Comparison of ENCODE assay signal across 17 cellular contexts in genomic region chr22:27488456-27489224, GRCh38.
DNase-seq lines count a peak whose midpoint lies in the region; ATAC-seq, FAIRE-seq and TF ChIP-seq lines count a peak whose summit lies in the region.
"Had no signal": no experiment of that assay in that cellular context is flagged by ENCODE, and none has a peak within 500 bp of the region (broad histone marks: within the 10 kb centered on the region; RNA-seq: fewer than 3 reads in every experiment).

No MANE protein-coding gene starts in this region.

- no peaks in the 10 kb centered on the region for H3K79me2 ChIP-seq in neural progenitor cell (ENCODE audit: low read depth)

- DNase-seq in heart right ventricle: no peak
- no peak for DNase-seq in left ventricle myocardium superior
- DNase-seq in choroid plexus epithelial cell (ENCODE audit: low read depth): peak; percentile 28
- no peak for DNase-seq in neural progenitor cell (ENCODE audit: low spot score)
- no peak for DNase-seq in urothelium cell line (ENCODE audit: low spot score)
- no peak for DNase-seq in stimulated activated CD8-positive, alpha-beta memory T cell treated with anti-CD3 and anti-CD28 coated beads, Interleukin-4, amount 100 ng/mL, for 48 hours
- DNase-seq: activated CD4-positive, alpha-beta T cell treated with anti-CD3 and anti-CD28 coated beads, Interleukin-2, amount 50 U/mL, for 1 hour; activated naive CD8-positive, alpha-beta T cell treated with anti-CD3 and anti-CD28 coated beads for 36 hours; activated T-cell treated with anti-CD3 and anti-CD28 coated beads, Interleukin-2, amount 50 U/mL, for 4 hours; CD8-positive, alpha-beta memory T cell; NCI-H187 treated with DMSO at 0.1 percent for 48 hours; Right ventricle myocardium superior; stimulated activated CD4-positive, alpha-beta T cell treated with anti-CD3 and anti-CD28 coated beads, Interleukin-15, amount 100 ng/mL, for 24 hours had no signal

- no peak overlapping the region for H3K4me3 Mint-ChIP-seq in neural progenitor cell
- H3K4me3 Mint-ChIP-seq: activated naive CD8-positive, alpha-beta T cell treated with anti-CD3 and anti-CD28 coated beads for 36 hours; activated T-cell treated with anti-CD3 and anti-CD28 coated beads, Interleukin-2, amount 50 U/mL, for 4 hours; CD8-positive, alpha-beta memory T cell; central memory CD8-positive, alpha-beta T cell had no signal

- no peak overlapping the region for H3K27ac ChIP-seq in heart right ventricle
- H3K27ac ChIP-seq in neural progenitor cell: no peak overlapping the region

- peaks cover 20% of the 10 kb centered on the region for H3F3A ChIP-seq in neural progenitor cell (ENCODE audit: low read depth)

- H3K36me3 ChIP-seq in heart right ventricle (no peaks in the 10 kb centered on the region), neural progenitor cell (peaks cover 3% of the 10 kb centered on the region)

- WGBS in heart right ventricle, 2 donors: 31 to 37% methylated on average over 12 of the region's 12 CpGs

- no peak overlapping the region for H3K9ac ChIP-seq in neural progenitor cell

- peaks cover 0 to 29% (median 0%) of the 10 kb centered on the region in 7 donors for H3K27me3 ChIP-seq in heart right ventricle
- no peaks in the 10 kb centered on the region for H3K27me3 ChIP-seq in neural progenitor cell

- peak; percentile 91 for FAIRE-seq in urothelium cell line (lab: Jason Lieb, UNC)
- FAIRE-seq: GM12891 had no signal

- ATAC-seq in heart right ventricle (peak in 5 of 8 donors; percentile 37 to 62 (median 54)), left ventricle myocardium superior (no peak), HG02870 (IDR thresholded peaks at IDR 0.05; ENCODE audit: unreplicated experiment) (no peak), GM18519 (IDR thresholded peaks at IDR 0.05; ENCODE audit: low FRiP score, unreplicated experiment) (no peak)
- ATAC-seq: activated T-cell treated with anti-CD3 and anti-CD28 coated beads, Interleukin-2, amount 50 U/mL, for 4 hours had no signal

- H3K4me2 ChIP-seq in neural progenitor cell: no peak overlapping the region

- H3K9me3 Mint-ChIP-seq in neural progenitor cell: peaks cover 16% of the 10 kb centered on the region

- peaks cover 6% of the 10 kb centered on the region for H3K36me3 Mint-ChIP-seq in neural progenitor cell
- H3K36me3 Mint-ChIP-seq: activated naive CD8-positive, alpha-beta T cell treated with anti-CD3 and anti-CD28 coated beads for 36 hours had no signal

- H3K27me3 Mint-ChIP-seq in neural progenitor cell (ENCODE audit: insufficient read depth, low read depth): peaks cover 38% of the 10 kb centered on the region

- H3K4me3 ChIP-seq in heart right ventricle (no peak overlapping the region), choroid plexus epithelial cell (ENCODE audit: low read depth, low read length) (no peak overlapping the region), neural progenitor cell (no peak overlapping the region)

- H3K27ac Mint-ChIP-seq in neural progenitor cell: peak overlapping the region; percentile 86
- H3K27ac Mint-ChIP-seq: activated naive CD8-positive, alpha-beta T cell treated with anti-CD3 and anti-CD28 coated beads for 36 hours; CD8-positive, alpha-beta memory T cell had no signal

- H4K20me1 ChIP-seq in neural progenitor cell (ENCODE audit: low read depth): no peaks in the 10 kb centered on the region

- H3K9me3 ChIP-seq in heart right ventricle (peaks cover 0 to 12% (median 0%) of the 10 kb centered on the region in 11 donors), neural progenitor cell (ENCODE audit: low read depth) (peaks cover 7% of the 10 kb centered on the region)

- intact Hi-C loops in heart right ventricle (cut with DNase I): no loop called here
- intact Hi-C loops in left ventricle myocardium superior (cut with micrococcal nuclease): no loop called here

- H3K4me1 ChIP-seq in heart right ventricle: peaks cover 0 to 8% (median 0%) of the 10 kb centered on the region in 9 donors
- H3K4me1 ChIP-seq in neural progenitor cell: peaks cover 16% of the 10 kb centered on the region

- no peak overlapping the region for H2AFZ ChIP-seq in neural progenitor cell (replicated peaks)

- H3K4me1 Mint-ChIP-seq in neural progenitor cell: peaks cover 41% of the 10 kb centered on the region
- H3K4me1 Mint-ChIP-seq: activated naive CD8-positive, alpha-beta T cell treated with anti-CD3 and anti-CD28 coated beads for 36 hours; CD8-positive, alpha-beta memory T cell had no signal

- TF ChIP-seq CTCF in heart right ventricle (IDR thresholded peaks at IDR 0.05): peak in 5 of 9 donors; percentile 8 to 34 (median 28)
- TF ChIP-seq CTCF in choroid plexus epithelial cell (conservative IDR thresholded peaks at IDR 0.05; ENCODE audit: low read depth, low read length): peak; percentile 10
- no peak for TF ChIP-seq CTCF in neural progenitor cell (IDR thresholded peaks at IDR 0.05)

Comparison
In these comparisons a context has a peak if more than half of its experiments do, and no peak if none do; other contexts are left out.
1. ATAC-seq: peak in heart right ventricle (5 of 8); none in left ventricle myocardium superior (single experiment), HG02870 (single experiment) and GM18519 (single experiment).